8 cellular contexts compared by ENCODE assay signal in the genomic region with DNA sequence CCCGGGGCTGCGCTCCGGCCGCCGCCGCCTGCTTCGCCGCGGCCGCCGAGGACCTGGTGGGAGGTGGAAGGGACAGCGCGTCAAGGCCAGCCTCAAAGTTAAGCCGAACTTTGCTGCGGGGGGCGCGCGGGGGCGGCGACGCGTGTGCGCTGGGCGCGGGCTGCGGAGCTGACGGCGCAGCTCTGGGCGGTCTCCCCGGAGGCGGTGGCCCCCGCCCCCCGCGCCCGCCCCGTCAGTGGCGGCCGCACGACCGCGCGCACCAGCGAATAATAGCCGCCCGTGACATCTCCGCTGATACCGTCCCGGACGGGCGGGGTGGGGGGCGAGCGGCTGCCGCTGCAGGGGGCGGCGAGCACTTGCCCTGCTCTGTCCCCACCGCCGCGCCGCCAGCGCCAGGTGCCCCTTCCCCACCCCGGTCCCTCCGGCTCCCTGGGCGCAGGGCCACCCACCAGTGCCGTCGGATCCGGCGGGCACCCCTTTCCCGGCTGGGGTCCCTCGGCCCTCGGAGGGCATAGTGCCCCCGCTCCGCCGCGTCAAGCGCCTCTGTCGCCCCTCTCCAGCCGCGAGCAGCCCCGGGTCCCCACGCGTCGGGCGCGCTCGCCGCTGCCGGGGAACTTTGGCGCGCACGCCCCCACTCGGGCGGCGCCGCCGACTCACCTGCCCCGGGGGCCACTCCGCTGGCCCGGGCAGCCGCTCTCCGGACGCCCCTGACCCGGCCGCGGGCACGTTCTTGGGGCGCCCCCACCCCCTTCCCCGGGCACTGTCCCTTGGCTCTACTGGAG. TPM values are rescaled to one million over a fixed set of nuclear protein-coding genes. Genes with fewer than 3 reads are reported as not detected.
DNase-seq lines count a peak whose midpoint lies in the region; ATAC-seq and TF ChIP-seq lines count a peak whose summit lies in the region.

No MANE protein-coding gene starts in this region.

- DNase-seq in GM06990 (ENCODE audit: extremely low read depth, insufficient read length) (peak; percentile 53), immature natural killer cell (peak; percentile 55 to 61 (median 55)), testis (peak; percentile 30), HCEC 1CT (no peak), foreskin fibroblast (no peak), NCI-H1436 treated with DMSO at 0.1 percent for 48 hours (lab: John Stamatoyannopoulos, UW) (no peak)
- no peak for DNase-seq in Jurkat, Clone E6-1 (ENCODE audit: low read depth, low spot score)
- DNase-seq in activated naive CD8-positive, alpha-beta T cell treated with anti-CD3 and anti-CD28 coated beads, Interleukin-2, amount 50 U/mL, for 24 hours: peak; percentile 53

- H3K27me3 Mint-ChIP-seq in activated naive CD8-positive, alpha-beta T cell treated with anti-CD3 and anti-CD28 coated beads, Interleukin-2, amount 50 U/mL, for 24 hours: peaks cover 3% of the 10 kb centered on the region
- H3K27me3 Mint-ChIP-seq in immature natural killer cell (ENCODE audit: low read depth in 3 of 3): peaks cover 0 to 17% (median 0%) of the 10 kb centered on the region in 3 donors

- peaks cover 34% of the 10 kb centered on the region for H3K36me3 Mint-ChIP-seq in activated naive CD8-positive, alpha-beta T cell treated with anti-CD3 and anti-CD28 coated beads, Interleukin-2, amount 50 U/mL, for 24 hours (ENCODE audit: low read depth)
- H3K36me3 Mint-ChIP-seq in immature natural killer cell: peaks cover 0 to 5% (median 4%) of the 10 kb centered on the region in 3 donors

- H3K27ac ChIP-seq in testis: peak overlapping the region in 1 of 2 donors; percentile 92

- H3K4me3 ChIP-seq in GM06990 (replicated peaks; ENCODE audit: low read depth, low read length) (peak overlapping the region; percentile 75), testis (peak overlapping the region; percentile 62 to 72), foreskin fibroblast (ENCODE audit: low read depth in 1 of 2, low read length in 2 of 2) (peak overlapping the region in 1 of 2 donors; percentile 29)
- H3K4me3 ChIP-seq in Jurkat, Clone E6-1 (ENCODE audit: low read length): peak overlapping the region; percentile 50

- H3K9me3 Mint-ChIP-seq in activated naive CD8-positive, alpha-beta T cell treated with anti-CD3 and anti-CD28 coated beads, Interleukin-2, amount 50 U/mL, for 24 hours: no peaks in the 10 kb centered on the region
- H3K9me3 Mint-ChIP-seq in immature natural killer cell: no peaks in the 10 kb centered on the region

- H3K27me3 ChIP-seq in GM06990 (replicated peaks; ENCODE audit: control insufficient read depth, insufficient read depth, low read length) (no peaks in the 10 kb centered on the region; the same call in none of the 2 replicates), testis (no peaks in the 10 kb centered on the region)

- H3K4me1 ChIP-seq in testis: peaks cover 15% of the 10 kb centered on the region

- TF ChIP-seq CTCF in GM06990 (IDR thresholded peaks at IDR 0.05; ENCODE audit: insufficient read depth, low read length, poor library complexity, severe bottlenecking) (no peak), testis (IDR thresholded peaks at IDR 0.05) (no peak), foreskin fibroblast (IDR thresholded peaks at IDR 0.05; ENCODE audit: low read depth, low read length) (no peak)

- no peak for TF ChIP-seq POLR2A in testis (IDR thresholded peaks at IDR 0.05)

- intact Hi-C loops in testis (cut with DNase I; ENCODE audit: low total_unique reads): no loop called here

- H3K4me1 Mint-ChIP-seq in activated naive CD8-positive, alpha-beta T cell treated with anti-CD3 and anti-CD28 coated beads, Interleukin-2, amount 50 U/mL, for 24 hours: peaks cover 27% of the 10 kb centered on the region
- peaks cover 44 to 48% of the 10 kb centered on the region in 2 donors for H3K4me1 Mint-ChIP-seq in immature natural killer cell

- H3K36me3 ChIP-seq in GM06990 (ENCODE audit: control insufficient read depth, insufficient read depth, low read length): no peaks in the 10 kb centered on the region
- H3K36me3 ChIP-seq in testis (ENCODE audit: low read depth, missing control alignments): no peaks in the 10 kb centered on the region

- 1% methylated on average over 43 of the region's 107 CpGs; no CpG with 5 or more reads in 1 of the 2 donors for WGBS in testis, 2 donors

- H3K4me3 Mint-ChIP-seq in activated naive CD8-positive, alpha-beta T cell treated with anti-CD3 and anti-CD28 coated beads, Interleukin-2, amount 50 U/mL, for 24 hours: peak overlapping the region; percentile 46
- H3K4me3 Mint-ChIP-seq in immature natural killer cell: peak overlapping the region; percentile 35 to 62 (median 58)

- peak; percentile 9 for ATAC-seq in activated naive CD8-positive, alpha-beta T cell treated with anti-CD3 and anti-CD28 coated beads, Interleukin-2, amount 50 U/mL, for 24 hours

- H3K27ac Mint-ChIP-seq in activated naive CD8-positive, alpha-beta T cell treated with anti-CD3 and anti-CD28 coated beads, Interleukin-2, amount 50 U/mL, for 24 hours: no peak overlapping the region
- peak overlapping the region in 2 of 6 donors; percentile 34 to 45 for H3K27ac Mint-ChIP-seq in immature natural killer cell

- no peaks in the 10 kb centered on the region for H3K9me3 ChIP-seq in testis

RNA-seq across cellular contexts. Expression of a gene that starts 0.8 kb away (rescaled TPM):
- polyA plus RNA-seq in Jurkat, Clone E6-1 (2012; ENCODE audit: insufficient read depth, insufficient read length): 14.6 TPM
- 10 to 100 TPM in 1 of 3 donors, 1 to 10 TPM in 2; 5.0 to 20.8 (median 7.5) TPM for polyA plus RNA-seq in immature natural killer cell
- total RNA-seq in testis: 10 to 100 TPM; 29.7 to 30.8 TPM
- polyA plus RNA-seq in testis (ENCODE audit: insufficient read depth, low read depth, low replicate concordance): 48.0 TPM

RNA-seq across cellular contexts. Expression of a gene that starts 12.4 kb away (rescaled TPM):
- polyA plus RNA-seq in Jurkat, Clone E6-1 (2012; ENCODE audit: insufficient read depth, insufficient read length): not detected
- polyA plus RNA-seq in immature natural killer cell (1 to 10 TPM in 2 of 3 donors, under 1 TPM in 1; 0.44 to 1.4 (median 1.2) TPM), testis (ENCODE audit: insufficient read depth, low read depth, low replicate concordance) (8.6 TPM)
- total RNA-seq in testis: 10 to 100 TPM; 23.9 to 29.9 TPM

Comparison
In these comparisons a context has a peak if more than half of its experiments do, and no peak if none do; other contexts are left out.
1. DNase-seq: peak in GM06990 (single experiment), activated naive CD8-positive, alpha-beta T cell treated with anti-CD3 and anti-CD28 coated beads, Interleukin-2, amount 50 U/mL, for 24 hours (single experiment), immature natural killer cell (3 of 3) and testis (single experiment); none in Jurkat, Clone E6-1 (single experiment), HCEC 1CT (single experiment), foreskin fibroblast (0 of 2) and NCI-H1436 treated with DMSO at 0.1 percent for 48 hours (single experiment).